ENCODE assay signal across 19 cellular contexts in the genomic region with DNA sequence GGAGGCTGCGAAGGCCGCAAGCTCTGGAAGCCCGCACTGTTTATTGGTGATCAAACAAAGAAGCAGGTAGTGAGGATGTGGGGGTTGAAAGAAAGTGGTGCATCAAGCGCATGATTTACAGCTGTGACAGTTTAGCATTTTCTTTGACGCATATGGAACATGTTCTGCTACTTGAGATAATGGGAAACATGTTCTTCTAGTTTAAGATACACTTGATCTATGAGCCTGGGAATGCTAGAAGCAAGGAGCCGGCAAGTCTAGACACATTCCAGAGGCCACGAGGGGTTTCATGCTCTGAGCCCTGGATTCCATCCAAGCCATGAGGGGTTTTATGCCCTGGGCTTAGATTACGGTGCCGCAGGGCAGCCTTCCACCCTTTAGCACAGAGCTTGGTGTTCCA. TPM values are rescaled to one million over a fixed set of nuclear protein-coding genes. Genes with fewer than 3 reads are reported as not detected.
"Had no signal": no experiment of that assay in that cellular context is flagged by ENCODE, and none has a peak within 500 bp of the region (broad histone marks: within the 10 kb centered on the region; RNA-seq: fewer than 3 reads in every experiment).

No MANE protein-coding gene starts in this region.

RNA-seq across cellular contexts. Expression of a gene that starts 7.1 kb away (rescaled TPM):
- total RNA-seq: activated naive CD4-positive, alpha-beta T cell treated with anti-CD3 and anti-CD28 coated beads for 36 hours; ascending aorta; breast epithelium; cerebellum; esophagus mucosa; fibroblast of villous mesenchyme; gastroesophageal sphincter; lower lobe of right lung; mucosa of descending colon; myocyte; pancreas; sciatic nerve; vagina had no signal
- polyA plus RNA-seq: pancreas, small intestine had no signal

RNA-seq across cellular contexts. Expression of a gene that starts 9.7 kb away (rescaled TPM):
- total RNA-seq: activated naive CD4-positive, alpha-beta T cell treated with anti-CD3 and anti-CD28 coated beads for 36 hours; activated naive CD8-positive, alpha-beta T cell treated with anti-CD3 and anti-CD28 coated beads for 36 hours; ascending aorta; breast epithelium; cerebellum; esophagus mucosa; fibroblast of villous mesenchyme; gastroesophageal sphincter; left lung; lower lobe of right lung; mucosa of descending colon; myocyte; pancreas; prostate gland; sciatic nerve; T-helper 1 cell treated with Interleukin-12 subunit alpha and Interleukin-12 subunit beta and Interleukin-4 antibody, amounts not matched to agents 30 ng/mL and 1 ng/mL, for 36 hours; vagina had no signal
- polyA plus RNA-seq: pancreas, small intestine, thymus had no signal

RNA-seq across cellular contexts. Expression of a gene that starts 20.0 kb away (rescaled TPM):
- total RNA-seq: activated naive CD4-positive, alpha-beta T cell treated with anti-CD3 and anti-CD28 coated beads for 36 hours; activated naive CD8-positive, alpha-beta T cell treated with anti-CD3 and anti-CD28 coated beads for 36 hours; fibroblast of villous mesenchyme; myocyte had no signal

RNA-seq across cellular contexts. Expression of a gene that starts 25.0 kb away (rescaled TPM):
- total RNA-seq: esophagus mucosa, fibroblast of villous mesenchyme, myocyte had no signal

RNA-seq across cellular contexts. Expression of a gene that starts 28.6 kb away (rescaled TPM):
- total RNA-seq: ascending aorta, breast epithelium, cerebellum, fibroblast of villous mesenchyme, gastroesophageal sphincter, myocyte, vagina had no signal
